ENCODE assay signal across 1 cellular context in the genomic region with DNA sequence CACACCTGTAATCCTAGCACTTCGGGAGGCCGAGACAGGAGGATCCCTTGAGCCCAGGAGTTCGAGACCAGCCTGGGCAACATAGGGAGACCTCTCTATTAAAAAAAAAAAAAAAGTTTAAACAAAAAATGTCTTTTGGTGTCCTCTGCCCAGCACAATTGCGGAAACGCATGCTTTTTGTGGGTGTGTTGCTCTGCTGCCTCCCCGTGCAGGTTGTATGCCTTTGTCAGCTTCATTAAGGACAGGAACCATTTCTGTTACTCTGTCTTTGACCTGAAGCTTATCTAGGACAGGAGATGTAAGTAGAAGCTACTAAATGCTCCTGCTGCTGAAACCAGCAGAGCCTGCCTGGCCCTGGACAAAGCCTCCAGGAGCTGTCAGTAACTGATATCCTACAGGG.
TF ChIP-seq lines count a peak whose summit lies in the region.

No MANE protein-coding gene starts in this region.

TF ChIP-seq in H1, 55 proteins besides CTCF, POLR2A, EP300 and RAD21:
- TF ChIP-seq, protein P1, sequence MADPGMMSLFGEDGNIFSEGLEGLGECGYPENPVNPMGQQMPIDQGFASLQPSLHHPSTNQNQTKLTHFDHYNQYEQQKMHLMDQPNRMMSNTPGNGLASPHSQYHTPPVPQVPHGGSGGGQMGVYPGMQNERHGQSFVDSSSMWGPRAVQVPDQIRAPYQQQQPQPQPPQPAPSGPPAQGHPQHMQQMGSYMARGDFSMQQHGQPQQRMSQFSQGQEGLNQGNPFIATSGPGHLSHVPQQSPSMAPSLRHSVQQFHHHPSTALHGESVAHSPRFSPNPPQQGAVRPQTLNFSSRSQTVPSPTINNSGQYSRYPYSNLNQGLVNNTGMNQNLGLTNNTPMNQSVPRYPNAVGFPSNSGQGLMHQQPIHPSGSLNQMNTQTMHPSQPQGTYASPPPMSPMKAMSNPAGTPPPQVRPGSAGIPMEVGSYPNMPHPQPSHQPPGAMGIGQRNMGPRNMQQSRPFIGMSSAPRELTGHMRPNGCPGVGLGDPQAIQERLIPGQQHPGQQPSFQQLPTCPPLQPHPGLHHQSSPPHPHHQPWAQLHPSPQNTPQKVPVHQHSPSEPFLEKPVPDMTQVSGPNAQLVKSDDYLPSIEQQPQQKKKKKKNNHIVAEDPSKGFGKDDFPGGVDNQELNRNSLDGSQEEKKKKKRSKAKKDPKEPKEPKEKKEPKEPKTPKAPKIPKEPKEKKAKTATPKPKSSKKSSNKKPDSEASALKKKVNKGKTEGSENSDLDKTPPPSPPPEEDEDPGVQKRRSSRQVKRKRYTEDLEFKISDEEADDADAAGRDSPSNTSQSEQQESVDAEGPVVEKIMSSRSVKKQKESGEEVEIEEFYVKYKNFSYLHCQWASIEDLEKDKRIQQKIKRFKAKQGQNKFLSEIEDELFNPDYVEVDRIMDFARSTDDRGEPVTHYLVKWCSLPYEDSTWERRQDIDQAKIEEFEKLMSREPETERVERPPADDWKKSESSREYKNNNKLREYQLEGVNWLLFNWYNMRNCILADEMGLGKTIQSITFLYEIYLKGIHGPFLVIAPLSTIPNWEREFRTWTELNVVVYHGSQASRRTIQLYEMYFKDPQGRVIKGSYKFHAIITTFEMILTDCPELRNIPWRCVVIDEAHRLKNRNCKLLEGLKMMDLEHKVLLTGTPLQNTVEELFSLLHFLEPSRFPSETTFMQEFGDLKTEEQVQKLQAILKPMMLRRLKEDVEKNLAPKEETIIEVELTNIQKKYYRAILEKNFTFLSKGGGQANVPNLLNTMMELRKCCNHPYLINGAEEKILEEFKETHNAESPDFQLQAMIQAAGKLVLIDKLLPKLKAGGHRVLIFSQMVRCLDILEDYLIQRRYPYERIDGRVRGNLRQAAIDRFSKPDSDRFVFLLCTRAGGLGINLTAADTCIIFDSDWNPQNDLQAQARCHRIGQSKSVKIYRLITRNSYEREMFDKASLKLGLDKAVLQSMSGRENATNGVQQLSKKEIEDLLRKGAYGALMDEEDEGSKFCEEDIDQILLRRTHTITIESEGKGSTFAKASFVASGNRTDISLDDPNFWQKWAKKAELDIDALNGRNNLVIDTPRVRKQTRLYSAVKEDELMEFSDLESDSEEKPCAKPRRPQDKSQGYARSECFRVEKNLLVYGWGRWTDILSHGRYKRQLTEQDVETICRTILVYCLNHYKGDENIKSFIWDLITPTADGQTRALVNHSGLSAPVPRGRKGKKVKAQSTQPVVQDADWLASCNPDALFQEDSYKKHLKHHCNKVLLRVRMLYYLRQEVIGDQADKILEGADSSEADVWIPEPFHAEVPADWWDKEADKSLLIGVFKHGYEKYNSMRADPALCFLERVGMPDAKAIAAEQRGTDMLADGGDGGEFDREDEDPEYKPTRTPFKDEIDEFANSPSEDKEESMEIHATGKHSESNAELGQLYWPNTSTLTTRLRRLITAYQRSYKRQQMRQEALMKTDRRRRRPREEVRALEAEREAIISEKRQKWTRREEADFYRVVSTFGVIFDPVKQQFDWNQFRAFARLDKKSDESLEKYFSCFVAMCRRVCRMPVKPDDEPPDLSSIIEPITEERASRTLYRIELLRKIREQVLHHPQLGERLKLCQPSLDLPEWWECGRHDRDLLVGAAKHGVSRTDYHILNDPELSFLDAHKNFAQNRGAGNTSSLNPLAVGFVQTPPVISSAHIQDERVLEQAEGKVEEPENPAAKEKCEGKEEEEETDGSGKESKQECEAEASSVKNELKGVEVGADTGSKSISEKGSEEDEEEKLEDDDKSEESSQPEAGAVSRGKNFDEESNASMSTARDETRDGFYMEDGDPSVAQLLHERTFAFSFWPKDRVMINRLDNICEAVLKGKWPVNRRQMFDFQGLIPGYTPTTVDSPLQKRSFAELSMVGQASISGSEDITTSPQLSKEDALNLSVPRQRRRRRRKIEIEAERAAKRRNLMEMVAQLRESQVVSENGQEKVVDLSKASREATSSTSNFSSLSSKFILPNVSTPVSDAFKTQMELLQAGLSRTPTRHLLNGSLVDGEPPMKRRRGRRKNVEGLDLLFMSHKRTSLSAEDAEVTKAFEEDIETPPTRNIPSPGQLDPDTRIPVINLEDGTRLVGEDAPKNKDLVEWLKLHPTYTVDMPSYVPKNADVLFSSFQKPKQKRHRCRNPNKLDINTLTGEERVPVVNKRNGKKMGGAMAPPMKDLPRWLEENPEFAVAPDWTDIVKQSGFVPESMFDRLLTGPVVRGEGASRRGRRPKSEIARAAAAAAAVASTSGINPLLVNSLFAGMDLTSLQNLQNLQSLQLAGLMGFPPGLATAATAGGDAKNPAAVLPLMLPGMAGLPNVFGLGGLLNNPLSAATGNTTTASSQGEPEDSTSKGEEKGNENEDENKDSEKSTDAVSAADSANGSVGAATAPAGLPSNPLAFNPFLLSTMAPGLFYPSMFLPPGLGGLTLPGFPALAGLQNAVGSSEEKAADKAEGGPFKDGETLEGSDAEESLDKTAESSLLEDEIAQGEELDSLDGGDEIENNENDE (IDR thresholded peaks at IDR 0.05; ENCODE audit: insufficient replicate concordance, low read length) = no peak
- TF ChIP-seq NANOG (IDR thresholded peaks at IDR 0.05; ENCODE audit: insufficient read depth, low read depth, low read length, poor library complexity, severe bottlenecking) (no peak), PHF8 (conservative IDR thresholded peaks at IDR 0.05; ENCODE audit: low read depth, low read length) (no peak), SP1 (IDR thresholded peaks at IDR 0.05; ENCODE audit: low read depth, low read length) (no peak), KDM1A (IDR thresholded peaks at IDR 0.05; ENCODE audit: borderline replicate concordance, low read length) (no peak), RNF2 (IDR thresholded peaks at IDR 0.05; ENCODE audit: borderline replicate concordance, low read depth, low read length, missing control alignments, poor library complexity, severe bottlenecking) (no peak), SIRT6 (IDR thresholded peaks at IDR 0.05; ENCODE audit: low read length) (no peak), SIX5 (IDR thresholded peaks at IDR 0.05; ENCODE audit: low read depth, low read length) (no peak), CEBPB (IDR thresholded peaks at IDR 0.05; ENCODE audit: low read depth, low read length) (no peak), YY1 (IDR thresholded peaks at IDR 0.05; ENCODE audit: low read depth, low read length) (no peak), RBBP5 (IDR thresholded peaks at IDR 0.05; ENCODE audit: borderline replicate concordance, low read depth, low read length) (no peak), KDM4A (IDR thresholded peaks at IDR 0.05; ENCODE audit: low read depth, low read length, severe bottlenecking) (no peak), SP2 (IDR thresholded peaks at IDR 0.05; ENCODE audit: low read length) (no peak), TEAD4 (IDR thresholded peaks at IDR 0.05; ENCODE audit: low read depth, low read length) (no peak), SP4 (IDR thresholded peaks at IDR 0.05; ENCODE audit: low read length) (no peak), SUZ12 (IDR thresholded peaks at IDR 0.05; ENCODE audit: low read length) (no peak), TAF7 (optimal IDR thresholded peaks at IDR 0.05; ENCODE audit: borderline replicate concordance, low read depth, low read length) (no peak)
- TF ChIP-seq, protein P2, sequence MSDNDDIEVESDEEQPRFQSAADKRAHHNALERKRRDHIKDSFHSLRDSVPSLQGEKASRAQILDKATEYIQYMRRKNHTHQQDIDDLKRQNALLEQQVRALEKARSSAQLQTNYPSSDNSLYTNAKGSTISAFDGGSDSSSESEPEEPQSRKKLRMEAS (IDR thresholded peaks at IDR 0.05) = no peak
- TF ChIP-seq, protein P3, sequence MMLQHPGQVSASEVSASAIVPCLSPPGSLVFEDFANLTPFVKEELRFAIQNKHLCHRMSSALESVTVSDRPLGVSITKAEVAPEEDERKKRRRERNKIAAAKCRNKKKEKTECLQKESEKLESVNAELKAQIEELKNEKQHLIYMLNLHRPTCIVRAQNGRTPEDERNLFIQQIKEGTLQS (IDR thresholded peaks at IDR 0.05; ENCODE audit: insufficient read depth, low read depth, low read length) = no peak
TF ChIP-seq in H1: peak in this region for 0.
